1 cellular context compared by ENCODE assay signal in genomic region chr1:1407101-1407956, GRCh38.
TF ChIP-seq lines count a peak whose summit lies in the region.

Gene MRPL20, minus strand, starts transcription at chr1:1407293. Its CDS starts 76 bp downstream, at chr1:1407217.

TF ChIP-seq in H1, 55 proteins besides CTCF, POLR2A, EP300 and RAD21 (continued from another document):
- TF ChIP-seq ATF2 (IDR thresholded peaks at IDR 0.05; ENCODE audit: low read length): no peak
- TF ChIP-seq SRF (IDR thresholded peaks at IDR 0.05; ENCODE audit: low read depth, low read length): no peak
- no peak for TF ChIP-seq POU5F1 (IDR thresholded peaks at IDR 0.05; ENCODE audit: low read depth, low read length)
- peak; percentile 90 for TF ChIP-seq CHD2 (IDR thresholded peaks at IDR 0.05; ENCODE audit: low read length)
- TF ChIP-seq E2F6 (IDR thresholded peaks at IDR 0.05): no peak; the same call in 1 of the 2 replicates
- peak; percentile 99 for TF ChIP-seq GABPA (IDR thresholded peaks at IDR 0.05; ENCODE audit: borderline replicate concordance, insufficient read depth, low read length)
- TF ChIP-seq BCL11A (IDR thresholded peaks at IDR 0.05; ENCODE audit: low read depth in 2 of 2, low read length in 2 of 2): no peak
- TF ChIP-seq SIRT6 (IDR thresholded peaks at IDR 0.05; ENCODE audit: low read length): no peak
- no peak for TF ChIP-seq SP4 (IDR thresholded peaks at IDR 0.05; ENCODE audit: low read length)
- TF ChIP-seq BRCA1 (IDR thresholded peaks at IDR 0.05; ENCODE audit: low read depth, low read length): no peak
- TF ChIP-seq KDM5A (IDR thresholded peaks at IDR 0.05; ENCODE audit: low read length): peak; percentile 96
- no peak; the same call in 1 of the 2 replicates for TF ChIP-seq GTF2F1 (IDR thresholded peaks at IDR 0.05; ENCODE audit: borderline replicate concordance, low read depth, low read length)
- peak; percentile 97 for TF ChIP-seq TAF1 (IDR thresholded peaks at IDR 0.05; ENCODE audit: low read depth, low read length)
- no peak for TF ChIP-seq CHD1 (IDR thresholded peaks at IDR 0.05; ENCODE audit: low read depth, low read length)
- no peak for TF ChIP-seq CBX8 (IDR thresholded peaks at IDR 0.05; ENCODE audit: borderline replicate concordance, low read depth, low read length)
- no peak for TF ChIP-seq CHD7 (IDR thresholded peaks at IDR 0.05; ENCODE audit: insufficient replicate concordance, low read length)
- peak; percentile 79 for TF ChIP-seq MAX (IDR thresholded peaks at IDR 0.05)
- TF ChIP-seq USF2 (IDR thresholded peaks at IDR 0.05; ENCODE audit: low read length): no peak
- TF ChIP-seq RNF2 (IDR thresholded peaks at IDR 0.05; ENCODE audit: borderline replicate concordance, low read depth, low read length, missing control alignments, poor library complexity, severe bottlenecking): no peak
- TF ChIP-seq SUZ12 (IDR thresholded peaks at IDR 0.05; ENCODE audit: low read length): no peak
- TF ChIP-seq TBP (IDR thresholded peaks at IDR 0.05; ENCODE audit: low read depth, low read length): peak; percentile 92
- no peak for TF ChIP-seq SP1 (IDR thresholded peaks at IDR 0.05; ENCODE audit: low read depth, low read length)
- no peak for TF ChIP-seq TEAD4 (IDR thresholded peaks at IDR 0.05; ENCODE audit: low read depth, low read length)
- no peak for TF ChIP-seq RFX5 (IDR thresholded peaks at IDR 0.05; ENCODE audit: borderline replicate concordance, low read depth, low read length)
- no peak for TF ChIP-seq MAFK (IDR thresholded peaks at IDR 0.05; ENCODE audit: low read depth, low read length)
- TF ChIP-seq PHF8 (conservative IDR thresholded peaks at IDR 0.05; ENCODE audit: low read depth, low read length): peak; percentile 88
- TF ChIP-seq ZNF274 (IDR thresholded peaks at IDR 0.05; ENCODE audit: borderline replicate concordance, extremely low read depth, low read length): no peak
- peak; percentile 28 for TF ChIP-seq KDM4A (IDR thresholded peaks at IDR 0.05; ENCODE audit: low read depth, low read length, severe bottlenecking)
- no peak for TF ChIP-seq EGR1 (IDR thresholded peaks at IDR 0.05; ENCODE audit: borderline replicate concordance, low read depth, low read length)
- TF ChIP-seq RBBP5 (IDR thresholded peaks at IDR 0.05; ENCODE audit: borderline replicate concordance, low read depth, low read length): peak; percentile 90; the same call in 1 of the 2 replicates
- no peak for TF ChIP-seq NANOG (IDR thresholded peaks at IDR 0.05; ENCODE audit: insufficient read depth, low read depth, low read length, poor library complexity, severe bottlenecking)
- TF ChIP-seq CREB1 (IDR thresholded peaks at IDR 0.05): peak; percentile 60
- TF ChIP-seq HDAC2 (IDR thresholded peaks at IDR 0.05; ENCODE audit: borderline replicate concordance in 1 of 2, low read depth in 2 of 2, low read length in 2 of 2): peak in 1 of 2 experiments; percentile 86; a peak in 2 of 4 replicates
- TF ChIP-seq RXRA (IDR thresholded peaks at IDR 0.05; ENCODE audit: insufficient read depth, low read depth, low read length): no peak
- no peak for TF ChIP-seq FOSL1 (IDR thresholded peaks at IDR 0.05; ENCODE audit: insufficient read depth, low read depth, low read length)
- TF ChIP-seq ASH2L (IDR thresholded peaks at IDR 0.05; ENCODE audit: low read length): peak; percentile 93
- no peak for TF ChIP-seq CTBP2 (IDR thresholded peaks at IDR 0.05; ENCODE audit: borderline replicate concordance, insufficient read depth, insufficient read length, low read length)
- TF ChIP-seq POLR2AphosphoS5 (IDR thresholded peaks at IDR 0.05; ENCODE audit: low read depth, low read length): peak; percentile 90
- no peak for TF ChIP-seq ATF3 (IDR thresholded peaks at IDR 0.05; ENCODE audit: insufficient read depth, low read depth, low read length)
- peak; percentile 97 for TF ChIP-seq YY1 (IDR thresholded peaks at IDR 0.05; ENCODE audit: low read depth, low read length)
- peak; percentile 92 for TF ChIP-seq TAF7 (optimal IDR thresholded peaks at IDR 0.05; ENCODE audit: borderline replicate concordance, low read depth, low read length)
- TF ChIP-seq NRF1 (IDR thresholded peaks at IDR 0.05; ENCODE audit: low read depth, low read length): peak; percentile 39
- no peak for TF ChIP-seq JUN (IDR thresholded peaks at IDR 0.05; ENCODE audit: low read depth, low read length)
- TF ChIP-seq JUND (IDR thresholded peaks at IDR 0.05; ENCODE audit: low read length): no peak
- no peak for TF ChIP-seq EZH2 (IDR thresholded peaks at IDR 0.05; ENCODE audit: low read depth, low read length, severe bottlenecking)
- TF ChIP-seq SIN3A (conservative IDR thresholded peaks at IDR 0.05 in 1 of 2, IDR thresholded peaks at IDR 0.05 in 1 of 2; ENCODE audit: low read depth in 1 of 2, low read length in 2 of 2): peak; percentile 75 to 83; a peak in 3 of 4 replicates
- no peak for TF ChIP-seq CBX5 (IDR thresholded peaks at IDR 0.05; ENCODE audit: low read depth, low read length)
- no peak for TF ChIP-seq TCF12 (IDR thresholded peaks at IDR 0.05; ENCODE audit: low read depth, low read length)
- TF ChIP-seq BACH1 (IDR thresholded peaks at IDR 0.05; ENCODE audit: low read length): no peak; the same call in 1 of the 2 replicates
- peak; percentile 50; the same call in 1 of the 2 replicates for TF ChIP-seq SIX5 (IDR thresholded peaks at IDR 0.05; ENCODE audit: low read depth, low read length)
- no peak for TF ChIP-seq HDAC6 (IDR thresholded peaks at IDR 0.05; ENCODE audit: low read depth, low read length)
- TF ChIP-seq CEBPB (IDR thresholded peaks at IDR 0.05; ENCODE audit: low read depth, low read length): no peak
- TF ChIP-seq SAP30 (IDR thresholded peaks at IDR 0.05; ENCODE audit: insufficient read depth, insufficient replicate concordance, low read length): no peak
- TF ChIP-seq SP2 (IDR thresholded peaks at IDR 0.05; ENCODE audit: low read length): no peak
